11 cellular contexts compared by ENCODE assay signal in the genomic region with DNA sequence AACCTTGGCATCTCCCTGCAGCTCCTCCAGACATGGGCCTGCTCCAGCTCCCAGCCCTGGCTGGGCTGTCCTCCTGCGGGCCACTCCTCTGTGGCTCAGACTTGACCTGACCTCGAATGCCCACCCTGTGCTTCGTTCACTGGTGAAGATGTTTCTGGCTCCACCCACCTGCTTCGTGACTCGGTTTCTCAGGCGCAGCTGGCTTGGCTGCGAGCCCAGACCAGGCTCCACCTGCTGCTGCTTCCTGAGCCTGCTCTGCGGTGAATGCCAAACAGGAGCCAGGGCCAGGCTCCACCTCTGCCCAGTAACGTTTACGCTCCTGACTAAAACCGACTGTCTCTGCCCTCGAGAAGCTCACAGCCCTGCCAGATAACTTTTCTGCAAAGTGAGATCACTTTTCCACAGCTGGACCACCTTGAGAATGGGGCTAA. TPM values are rescaled to one million over a fixed set of nuclear protein-coding genes. Genes with fewer than 3 reads are reported as not detected.
DNase-seq lines count a peak whose midpoint lies in the region; ATAC-seq and TF ChIP-seq lines count a peak whose summit lies in the region.
"Had no signal": no experiment of that assay in that cellular context is flagged by ENCODE, and none has a peak within 500 bp of the region (broad histone marks: within the 10 kb centered on the region; RNA-seq: fewer than 3 reads in every experiment).

No MANE protein-coding gene starts in this region.

- H3K9ac ChIP-seq in mammary epithelial cell (ENCODE audit: insufficient read depth, low read length) (no peak overlapping the region), SK-N-SH (no peak overlapping the region)

- POLR2A ChIA-PET in SK-N-SH (lab: Yijun Ruan, JAX), result no interaction called here

- TF ChIP-seq CTCF in mammary epithelial cell (conservative IDR thresholded peaks at IDR 0.05 in 1 of 2, IDR thresholded peaks at IDR 0.05 in 1 of 2; ENCODE audit: extremely low read depth in 1 of 2, insufficient read depth in 1 of 2, low read depth in 1 of 2, low read length in 2 of 2) (no peak), SK-N-SH (IDR thresholded peaks at IDR 0.05) (no peak)

- H3K4me1 ChIP-seq in mammary epithelial cell (ENCODE audit: insufficient read depth, low read length) (peaks cover 6% of the 10 kb centered on the region), SK-N-SH (ENCODE audit: control insufficient read depth in 1 of 2, insufficient read depth in 2 of 2, low read depth in 1 of 2, low read length in 1 of 2) (peaks cover 0 to 17% of the 10 kb centered on the region in 2 experiments; a peak in 1 of 4 replicates)
- H3K4me1 ChIP-seq: uterus had no signal

- dilution Hi-C loops in mammary epithelial cell (cut with HindIII; ENCODE audit: low sequenced_read_pairs), result no loop called here

- in situ Hi-C loops in mammary epithelial cell (cut with MboI; ENCODE audit: low sequenced_read_pairs in 2 of 2), result no loop called here

- no peak overlapping the region for H3K4me2 ChIP-seq in mammary epithelial cell (ENCODE audit: insufficient read depth, low read depth, low read length)
- no peak overlapping the region for H3K4me2 ChIP-seq in SK-N-SH

- H3F3A ChIP-seq in SK-N-SH (replicated peaks; ENCODE audit: insufficient read depth), result no peaks in the 10 kb centered on the region

- CTCF ChIA-PET in mammary epithelial cell (lab: Charles Lee; ENCODE audit: low non-redundant PET) (interaction anchor here (0.6 kb wide), 1 partner anchor 56 kb away, joined by 12 read pairs; no protein-coding TSS in a partner anchor), SK-N-SH (lab: Yijun Ruan, JAX) (interaction anchor here (1.5 to 10.9 kb wide), 3 partner anchors 8 to 84 kb away, joined by 3 to 137 read pairs (median 4); a partner anchor contains a TSS)

- peaks cover 21% of the 10 kb centered on the region for H3K36me3 ChIP-seq in mammary epithelial cell (ENCODE audit: insufficient read depth, low read length)
- H3K36me3 ChIP-seq in SK-N-SH (replicated peaks in 1 of 2; ENCODE audit: control insufficient read depth in 1 of 2, insufficient read depth in 2 of 2, low read length in 1 of 2), result peaks cover 3 to 73% of the 10 kb centered on the region in 2 experiments
- H3K36me3 ChIP-seq: uterus had no signal

- no TSS peak for BruUV-seq in mammary epithelial cell (replicated peaks; lab: Mats Ljungman, UMichigan)

- H3K9me3 ChIP-seq in mammary epithelial cell (replicated peaks; ENCODE audit: insufficient read depth, low read length) (no peaks in the 10 kb centered on the region), SK-N-SH (no peaks in the 10 kb centered on the region)
- H3K9me3 ChIP-seq: uterus had no signal

- no peak for TF ChIP-seq RAD21 in SK-N-SH (IDR thresholded peaks at IDR 0.05; ENCODE audit: low read length)

- ATAC-seq in SK-N-SH treated with all-trans-retinoic acid at 6 μM for 48 hours, result no peak
- no peak for ATAC-seq in HG03457 (IDR thresholded peaks at IDR 0.05; ENCODE audit: unreplicated experiment)

- DNase-seq in DMS53 treated with DMSO at 0.1 percent for 48 hours (lab: John Stamatoyannopoulos, UW; ENCODE audit: unreplicated experiment) (peak; percentile 23), NCI-H2107 (lab: John Stamatoyannopoulos, UW) (peak; percentile 62), mammary epithelial cell (peak; percentile 63), mucosa of gallbladder (ENCODE audit: low spot score) (peak; percentile 37), SK-N-SH (no peak)
- no peak for DNase-seq in stimulated activated naive CD4-positive, alpha-beta T cell treated with Interleukin-2 at 50 U/mL for 16 hours (lab: John Stamatoyannopoulos, UW)
- DNase-seq: NCI-H526 treated with DMSO at 0.1 percent for 48 hours, T-cell, uterus had no signal

- H3K4me3 ChIP-seq in mammary epithelial cell (replicated peaks in 1 of 3; ENCODE audit: insufficient read depth in 1 of 3, low read depth in 2 of 3, low read length in 3 of 3) (no peak overlapping the region), SK-N-SH (ENCODE audit: low read depth in 2 of 2, low read length in 1 of 2) (no peak overlapping the region)
- H3K4me3 ChIP-seq: uterus had no signal

- H3K9me2 ChIP-seq in SK-N-SH, result no peaks in the 10 kb centered on the region

- H3K27ac ChIP-seq in mammary epithelial cell (ENCODE audit: insufficient read depth, low read depth, low read length), result no peak overlapping the region
- no peak overlapping the region; a peak in 1 of 4 replicates for H3K27ac ChIP-seq in SK-N-SH (ENCODE audit: low read depth in 2 of 2, low read length in 1 of 2)
- H3K27ac ChIP-seq: uterus had no signal

- TF ChIP-seq EP300 in SK-N-SH (IDR thresholded peaks at IDR 0.05; ENCODE audit: borderline replicate concordance in 1 of 2, low read depth in 1 of 2, low read length in 1 of 2), result no peak

- no peaks in the 10 kb centered on the region for H3K79me2 ChIP-seq in mammary epithelial cell (ENCODE audit: insufficient read depth, low read length)
- no peaks in the 10 kb centered on the region for H3K79me2 ChIP-seq in SK-N-SH (ENCODE audit: insufficient read depth)

- H4K20me1 ChIP-seq in mammary epithelial cell (ENCODE audit: insufficient read depth, low read length) (no peaks in the 10 kb centered on the region), SK-N-SH (ENCODE audit: insufficient read depth) (no peaks in the 10 kb centered on the region)

- 54% methylated on average over 10 of the region's 12 CpGs for WGBS in mammary epithelial cell (ENCODE audit: low coverage, missing lambda C conversion rate)
- WGBS in SK-N-SH (ENCODE audit: low lambda C conversion rate), result 91% methylated on average over 9 of the region's 12 CpGs

- no peaks in the 10 kb centered on the region for H3K27me3 ChIP-seq in mammary epithelial cell (ENCODE audit: insufficient read depth, low read length)
- H3K27me3 ChIP-seq in SK-N-SH (ENCODE audit: insufficient read depth), result no peaks in the 10 kb centered on the region
- H3K27me3 ChIP-seq: uterus had no signal

- intact Hi-C loops in mammary epithelial cell (cut with micrococcal nuclease), result no loop called here

- H2AFZ ChIP-seq in mammary epithelial cell (ENCODE audit: low read depth, low read length), result no peak overlapping the region
- no peak overlapping the region for H2AFZ ChIP-seq in SK-N-SH (ENCODE audit: low read depth)

TF ChIP-seq in SK-N-SH treated with all-trans-retinoic acid at 6 μM for 48 hours, 23 proteins besides CTCF, POLR2A, EP300 and RAD21 (continues in another document):
- TF ChIP-seq ARNTL (CRISPR knock-in tag; IDR thresholded peaks at IDR 0.05; ENCODE audit: borderline replicate concordance, low read depth) (no peak), OSR1 (CRISPR knock-in tag; IDR thresholded peaks at IDR 0.05) (no peak), TCF4 (CRISPR knock-in tag; IDR thresholded peaks at IDR 0.05; ENCODE audit: borderline replicate concordance) (no peak)

TF ChIP-seq in SK-N-SH, 30 proteins besides CTCF, POLR2A, EP300 and RAD21 (continues in another document):
- TF ChIP-seq RXRA (IDR thresholded peaks at IDR 0.05; ENCODE audit: borderline replicate concordance, low read depth), result no peak
- TF ChIP-seq SMC3 (IDR thresholded peaks at IDR 0.05; ENCODE audit: low read depth, low read length), result no peak
- TF ChIP-seq FOXJ3 (CRISPR knock-in tag; IDR thresholded peaks at IDR 0.05), result no peak
- no peak for TF ChIP-seq GATA2 (CRISPR knock-in tag; IDR thresholded peaks at IDR 0.05)
- TF ChIP-seq, protein P1, sequence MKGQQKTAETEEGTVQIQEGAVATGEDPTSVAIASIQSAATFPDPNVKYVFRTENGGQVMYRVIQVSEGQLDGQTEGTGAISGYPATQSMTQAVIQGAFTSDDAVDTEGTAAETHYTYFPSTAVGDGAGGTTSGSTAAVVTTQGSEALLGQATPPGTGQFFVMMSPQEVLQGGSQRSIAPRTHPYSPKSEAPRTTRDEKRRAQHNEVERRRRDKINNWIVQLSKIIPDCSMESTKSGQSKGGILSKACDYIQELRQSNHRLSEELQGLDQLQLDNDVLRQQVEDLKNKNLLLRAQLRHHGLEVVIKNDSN (IDR thresholded peaks at IDR 0.05; ENCODE audit: borderline replicate concordance, low read depth), result no peak
- no peak for TF ChIP-seq FOSL2 (IDR thresholded peaks at IDR 0.05; ENCODE audit: borderline replicate concordance, low read depth)
- TF ChIP-seq FOXM1 (IDR thresholded peaks at IDR 0.05; ENCODE audit: low read depth), result no peak

RNA-seq across cellular contexts. Expression of a gene that starts 8.9 kb away (rescaled TPM):
- total RNA-seq in mammary epithelial cell (under 1 TPM; 0.17 to 0.35 TPM), mucosa of gallbladder (0.09 TPM)
- polyA plus RNA-seq in mammary epithelial cell (not detected), SK-N-SH (2012; rRNA removed) (0.02 TPM in 1 of 2 replicates, not detected in the other)
- 0.31 TPM for polyA minus RNA-seq in mammary epithelial cell
- polyA plus RNA-seq in SK-N-SH (2012; cell fraction: cytosol; rRNA removed), result 0.01 TPM in 1 of 2 replicates, not detected in the other
- 0.04 and 0.05 TPM in 2 replicates for polyA plus RNA-seq in SK-N-SH (2012; cell fraction: nucleus; rRNA removed)

RNA-seq across cellular contexts. Expression of a gene that starts 31.4 kb away (rescaled TPM):
- total RNA-seq in mammary epithelial cell (10 to 100 TPM; 40.0 to 56.7 TPM), mucosa of gallbladder (66.0 TPM)
- polyA plus RNA-seq in mammary epithelial cell (17.0 TPM), SK-N-SH (2012; rRNA removed) (39.3 and 40.6 TPM in 2 replicates)
- 8.7 TPM for polyA minus RNA-seq in mammary epithelial cell
- 11.6 and 18.4 TPM in 2 replicates for polyA plus RNA-seq in SK-N-SH (2012; cell fraction: cytosol; rRNA removed)
- polyA plus RNA-seq in SK-N-SH (2012; cell fraction: nucleus; rRNA removed), result 140 and 155 TPM in 2 replicates

RNA-seq across cellular contexts. Expression of a gene that starts 38.9 kb away (rescaled TPM):
- total RNA-seq in mammary epithelial cell (10 to 100 TPM; 32.3 to 81.6 TPM), mucosa of gallbladder (72.6 TPM)
- polyA plus RNA-seq in mammary epithelial cell (56.2 TPM), SK-N-SH (2012; rRNA removed) (76.3 and 92.7 TPM in 2 replicates)
- polyA minus RNA-seq in mammary epithelial cell, result 163 TPM
- polyA plus RNA-seq in SK-N-SH (2012; cell fraction: cytosol; rRNA removed), result 31.3 and 45.6 TPM in 2 replicates
- polyA plus RNA-seq in SK-N-SH (2012; cell fraction: nucleus; rRNA removed), result 170 and 185 TPM in 2 replicates

RNA-seq across cellular contexts. Expression of a gene that starts 40.1 kb away (rescaled TPM):
- total RNA-seq in mammary epithelial cell (not detected), mucosa of gallbladder (10.1 TPM)
- polyA plus RNA-seq in mammary epithelial cell (not detected), SK-N-SH (2012; rRNA removed) (0.97 and 1.5 TPM in 2 replicates)
- polyA minus RNA-seq in mammary epithelial cell, result not detected
- 0.91 and 1.0 TPM in 2 replicates for polyA plus RNA-seq in SK-N-SH (2012; cell fraction: cytosol; rRNA removed)
- 0.48 and 0.82 TPM in 2 replicates for polyA plus RNA-seq in SK-N-SH (2012; cell fraction: nucleus; rRNA removed)
- total RNA-seq: uterus had no signal

RNA-seq across cellular contexts. Expression of a gene that starts 41.8 kb away (rescaled TPM):
- 10 to 100 TPM; 10.0 to 43.2 TPM for total RNA-seq in mammary epithelial cell
- 9.8 TPM for polyA plus RNA-seq in mammary epithelial cell
- 7.1 TPM for polyA minus RNA-seq in mammary epithelial cell
- total RNA-seq in mucosa of gallbladder, result 163 TPM
- polyA plus RNA-seq in SK-N-SH (2012; rRNA removed), result 86.4 and 92.2 TPM in 2 replicates
- 37.4 and 40.6 TPM in 2 replicates for polyA plus RNA-seq in SK-N-SH (2012; cell fraction: cytosol; rRNA removed)
- 481 and 556 TPM in 2 replicates for polyA plus RNA-seq in SK-N-SH (2012; cell fraction: nucleus; rRNA removed)

Comparison
In these comparisons a context has a peak if more than half of its experiments do, and no peak if none do; other contexts are left out.
1. DNase-seq: peak in DMS53 treated with DMSO at 0.1 percent for 48 hours (single experiment), NCI-H2107 (single experiment), mammary epithelial cell (single experiment) and mucosa of gallbladder (single experiment); none in SK-N-SH (single experiment) and stimulated activated naive CD4-positive, alpha-beta T cell treated with Interleukin-2 at 50 U/mL for 16 hours (single experiment).